ENCODE assay signal across 14 cellular contexts in the genomic region with DNA sequence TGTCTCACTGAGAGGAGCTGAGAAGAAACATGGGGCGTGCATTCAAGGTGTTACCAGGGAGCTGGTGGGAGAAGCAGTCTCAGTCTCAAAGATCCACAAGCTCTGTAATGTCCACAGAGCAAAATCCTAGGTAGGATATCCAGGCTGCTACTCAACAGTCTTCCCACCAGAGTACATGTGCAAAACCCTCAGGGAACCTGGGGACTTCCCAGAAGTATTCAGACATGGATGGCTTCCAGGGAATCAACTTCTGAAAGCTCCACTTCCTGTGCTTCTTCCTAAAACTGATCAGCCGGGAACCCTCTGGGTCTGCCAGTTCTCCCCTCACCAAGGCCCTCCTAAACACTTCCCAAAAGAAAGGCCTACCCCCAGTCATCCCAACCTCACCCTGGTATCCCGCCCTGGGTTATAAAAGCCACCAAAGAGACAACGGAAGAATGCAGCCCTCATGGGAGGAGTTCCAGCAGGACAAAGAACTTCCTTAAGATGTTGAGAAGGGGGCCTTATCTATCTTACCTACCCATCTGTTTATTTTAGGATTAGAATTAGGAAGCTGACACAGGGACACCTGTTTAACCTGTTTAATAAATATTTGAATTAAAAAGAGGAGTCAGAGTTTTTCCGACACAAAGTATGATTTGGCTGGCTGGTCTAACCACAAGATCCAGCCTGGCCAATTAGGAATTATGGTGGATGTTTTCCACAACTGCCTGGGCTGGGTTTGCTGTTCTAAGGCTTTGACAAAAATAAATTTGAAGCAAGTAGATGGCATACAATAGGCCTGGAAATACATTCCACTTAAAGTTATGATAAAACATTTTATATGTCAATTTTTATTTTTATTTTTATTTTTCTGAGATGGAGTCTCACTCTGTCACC. TPM values are rescaled to one million over a fixed set of nuclear protein-coding genes. Genes with fewer than 3 reads are reported as not detected.
DNase-seq lines count a peak whose midpoint lies in the region; ATAC-seq and TF ChIP-seq lines count a peak whose summit lies in the region.
"Had no signal": no experiment of that assay in that cellular context is flagged by ENCODE, and none has a peak within 500 bp of the region (broad histone marks: within the 10 kb centered on the region; RNA-seq: fewer than 3 reads in every experiment).

No MANE protein-coding gene starts in this region.

- peaks cover 32% of the 10 kb centered on the region for H3K4me1 ChIP-seq in IMR-90 (ENCODE audit: control insufficient read depth, insufficient read depth, low read length)
- peaks cover 48% of the 10 kb centered on the region for H3K4me1 ChIP-seq in mesodermal cell (ENCODE audit: control insufficient read depth, insufficient read depth, low read length, poor library complexity, severe bottlenecking)
- H3K4me1 ChIP-seq in A673 (ENCODE audit: insufficient read depth, low read length, poor library complexity, severe bottlenecking): peaks cover 48% of the 10 kb centered on the region

- no peak for TF ChIP-seq POLR2A in IMR-90 (IDR thresholded peaks at IDR 0.05; ENCODE audit: low read depth, low read length)

- H2BK15ac ChIP-seq in IMR-90 (ENCODE audit: low read depth, low read length): peak overlapping the region; percentile 4; the same call in 1 of the 3 replicates

- no peak overlapping the region for H2BK5ac ChIP-seq in IMR-90 (ENCODE audit: low read depth, low read length, poor library complexity, severe bottlenecking)

- H3K4ac ChIP-seq in IMR-90 (ENCODE audit: low read depth, low read length): peak overlapping the region; percentile 61

- H3K36me3 Mint-ChIP-seq in activated naive CD8-positive, alpha-beta T cell treated with anti-CD3 and anti-CD28 coated beads for 36 hours: no peaks in the 10 kb centered on the region
- H3K36me3 Mint-ChIP-seq: activated naive CD8-positive, alpha-beta T cell; naive thymus-derived CD8-positive, alpha-beta T cell had no signal

- peak overlapping the region; percentile 72 for H4K5ac ChIP-seq in IMR-90 (ENCODE audit: low read depth, low read length)

- H3K9ac ChIP-seq in IMR-90 (ENCODE audit: low read depth, low read length): no peak overlapping the region

- H3K9me3 ChIP-seq in IMR-90 (ENCODE audit: control insufficient read depth, insufficient read depth, low read length): no peaks in the 10 kb centered on the region
- no peaks in the 10 kb centered on the region for H3K9me3 ChIP-seq in mesodermal cell (ENCODE audit: control insufficient read depth, low read length)
- H3K9me3 ChIP-seq in A673 (ENCODE audit: low read depth, low read length, poor library complexity, severe bottlenecking): no peaks in the 10 kb centered on the region
- H3K9me3 ChIP-seq: BE2C had no signal

- no peak for TF ChIP-seq RAD21 in IMR-90 (IDR thresholded peaks at IDR 0.05; ENCODE audit: low read length)

- no peak overlapping the region for H3K27ac Mint-ChIP-seq in activated naive CD8-positive, alpha-beta T cell treated with anti-CD3 and anti-CD28 coated beads for 36 hours
- H3K27ac Mint-ChIP-seq: activated naive CD8-positive, alpha-beta T cell; naive thymus-derived CD8-positive, alpha-beta T cell had no signal

- BruUV-seq in IMR-90 (replicated peaks; lab: Mats Ljungman, UMichigan): no TSS peak
- no TSS peak for BruUV-seq in A673 (replicated peaks; lab: Mats Ljungman, UMichigan)

- H2AK9ac ChIP-seq in IMR-90 (replicated peaks; ENCODE audit: low read depth, low read length, poor library complexity): peak overlapping the region; percentile 80

- 0 out of 2 replicates have a peak overlapping the region, but pooled peaks have one; percentile 31 for H3K23ac ChIP-seq in IMR-90 (ENCODE audit: low read depth, low read length)

- 0 out of 2 replicates have a peak overlapping the region, but pooled peaks have one; percentile 12 for H4K91ac ChIP-seq in IMR-90 (ENCODE audit: insufficient read depth, low read depth, low read length)

- dilution Hi-C loops in IMR-90 (cut with HindIII; ENCODE audit: low sequenced_read_pairs, unreplicated experiment): no loop called here

- H3K27me3 ChIP-seq in IMR-90 (ENCODE audit: control insufficient read depth, insufficient read depth, low read length) (no peaks in the 10 kb centered on the region), A673 (replicated peaks; ENCODE audit: insufficient read depth, low read depth, low read length, poor library complexity) (no peaks in the 10 kb centered on the region)
- H3K27me3 ChIP-seq: BE2C had no signal

- peak overlapping the region in 1 of 2 experiments; percentile 65; a peak in 1 of 4 replicates for H4K8ac ChIP-seq in IMR-90 (ENCODE audit: low read depth in 2 of 2, low read length in 2 of 2)

- TF ChIP-seq CTCF in 22Rv1 (IDR thresholded peaks at IDR 0.05) (no peak), IMR-90 (conservative IDR thresholded peaks at IDR 0.05; ENCODE audit: low read depth, low read length) (no peak), A673 (conservative IDR thresholded peaks at IDR 0.05; ENCODE audit: low read depth, low read length) (no peak)

- H3K18ac ChIP-seq in IMR-90 (ENCODE audit: low read depth, low read length): peak overlapping the region; percentile 63; the same call in 1 of the 2 replicates

- no peak overlapping the region for H3K4me3 Mint-ChIP-seq in activated naive CD8-positive, alpha-beta T cell treated with anti-CD3 and anti-CD28 coated beads for 36 hours
- H3K4me3 Mint-ChIP-seq: activated naive CD8-positive, alpha-beta T cell; naive thymus-derived CD8-positive, alpha-beta T cell had no signal

- H3K4me3 ChIP-seq in IMR-90 (ENCODE audit: insufficient read depth, low read depth, low read length) (no peak overlapping the region), mesodermal cell (ENCODE audit: extremely low read depth, insufficient read depth, low read length, poor library complexity, severe bottlenecking) (no peak overlapping the region), A673 (ENCODE audit: low read depth, low read length, poor library complexity, severe bottlenecking) (no peak overlapping the region)

- H3K36me3 ChIP-seq in IMR-90 (ENCODE audit: control insufficient read depth, insufficient read depth, low read length): peaks cover 4% of the 10 kb centered on the region; the same call in 1 of the 2 replicates
- no peaks in the 10 kb centered on the region for H3K36me3 ChIP-seq in mesodermal cell (ENCODE audit: control insufficient read depth, insufficient read depth, low read length)
- H3K36me3 ChIP-seq in A673 (ENCODE audit: insufficient read depth, low read length, poor library complexity, severe bottlenecking): no peaks in the 10 kb centered on the region
- H3K36me3 ChIP-seq: BE2C had no signal

- peaks cover 11% of the 10 kb centered on the region; the same call in 1 of the 2 replicates for H4K20me1 ChIP-seq in IMR-90 (ENCODE audit: insufficient read depth, low read length)

- WGBS in IMR-90 (ENCODE audit: extremely low coverage in 2 of 2, insufficient read length in 1 of 2), 2 experiments: 0% methylated on average over 1 of the region's 5 CpGs; no CpG with 5 or more reads in 1 of the 2 experiments
- WGBS in mesodermal cell (ENCODE audit: insufficient coverage in 2 of 2), 2 experiments: 83 to 100% methylated on average over 1 to 3 of the region's 5 CpGs

- no peaks in the 10 kb centered on the region for H3K27me3 Mint-ChIP-seq in activated naive CD8-positive, alpha-beta T cell treated with anti-CD3 and anti-CD28 coated beads for 36 hours
- H3K27me3 Mint-ChIP-seq: activated naive CD8-positive, alpha-beta T cell had no signal

- no peak overlapping the region for H3K4me2 ChIP-seq in IMR-90 (ENCODE audit: low read depth, low read length)

- H3K9me3 Mint-ChIP-seq in activated naive CD8-positive, alpha-beta T cell treated with anti-CD3 and anti-CD28 coated beads for 36 hours: no peaks in the 10 kb centered on the region
- H3K9me3 Mint-ChIP-seq: naive thymus-derived CD8-positive, alpha-beta T cell had no signal

- 0 out of 2 replicates have a peak overlapping the region, but pooled peaks have one; percentile 28 for H2BK20ac ChIP-seq in IMR-90 (ENCODE audit: low read depth, low read length)

- H3K79me1 ChIP-seq in IMR-90 (ENCODE audit: low read depth in 1 of 2, low read length in 2 of 2): peaks cover 61 to 91% of the 10 kb centered on the region in 2 experiments

- peak overlapping the region; percentile 74 for H3K14ac ChIP-seq in IMR-90 (replicated peaks; ENCODE audit: low read depth, low read length)

- H2BK120ac ChIP-seq in IMR-90 (ENCODE audit: low read depth, low read length): peak overlapping the region; percentile 63

- CTCF ChIA-PET in IMR-90 (lab: Yijun Ruan, JAX): interaction anchor here (1.0 kb wide), 1 partner anchor 37 kb away, joined by 3 read pairs; the partner anchor contains the start of gene CUEDC1
- CTCF ChIA-PET in A673 (lab: Charles Lee): interaction anchor here (0.5 kb wide), 1 partner anchor 14 kb away, joined by 7 read pairs; no protein-coding TSS in a partner anchor

- peak overlapping the region; percentile 52 for H2AK5ac ChIP-seq in IMR-90 (ENCODE audit: low read depth, low read length)

- POLR2A ChIA-PET in IMR-90 (lab: Charles Lee; ENCODE audit: unreplicated experiment): interaction anchor here (0.7 to 1.1 kb wide), 2 partner anchors 20 to 68 kb away, joined by 3 read pairs; no protein-coding TSS in a partner anchor
- POLR2A ChIA-PET in A673 (lab: Charles Lee; ENCODE audit: low non-redundant PET): no interaction called here

- in situ Hi-C loops in IMR-90 (cut with MboI; ENCODE audit: low sequenced_read_pairs): no loop called here

- peaks cover 25% of the 10 kb centered on the region for H3K9me1 ChIP-seq in IMR-90 (ENCODE audit: insufficient read depth, low read length)

- H3K27ac ChIP-seq in 22Rv1: peak overlapping the region; percentile 44
- no peak overlapping the region; the same call in 1 of the 2 replicates for H3K27ac ChIP-seq in IMR-90 (ENCODE audit: insufficient read depth, low read length)
- peak overlapping the region; percentile 95 for H3K27ac ChIP-seq in cingulate gyrus (ENCODE audit: low read depth, low read length)
- H3K27ac ChIP-seq in mesodermal cell (ENCODE audit: low read depth, low read length, severe bottlenecking): peak overlapping the region; percentile 67
- no peak overlapping the region for H3K27ac ChIP-seq in A673 (ENCODE audit: low read depth, low read length, poor library complexity, severe bottlenecking)

- no peaks in the 10 kb centered on the region for H3K4me1 Mint-ChIP-seq in activated naive CD8-positive, alpha-beta T cell treated with anti-CD3 and anti-CD28 coated beads for 36 hours
- H3K4me1 Mint-ChIP-seq: naive thymus-derived CD8-positive, alpha-beta T cell had no signal

- DNase-seq in IMR-90 (peak; percentile 80), foreskin melanocyte (no peak), NCI-H1105 (lab: John Stamatoyannopoulos, UW) (no peak), A673 (ENCODE audit: low spot score) (no peak)
- DNase-seq in activated naive CD8-positive, alpha-beta T cell treated with anti-CD3 and anti-CD28 coated beads for 36 hours: no peak
- DNase-seq: activated CD4-positive, CD25-positive, alpha-beta regulatory T cell; BE2C; glutamatergic neuron; naive thymus-derived CD8-positive, alpha-beta T cell; stimulated activated CD4-positive, alpha-beta T cell treated with anti-CD3 and anti-CD28 coated beads, Interleukin-4, amount 100 ng/mL, for 4 hours had no signal

- H2AFZ ChIP-seq in IMR-90 (replicated peaks; ENCODE audit: low read length, poor library complexity): peak overlapping the region; percentile 68

- no peak overlapping the region for H3K56ac ChIP-seq in IMR-90 (ENCODE audit: extremely low read depth, insufficient read depth, low read length)

- intact Hi-C loops in IMR-90 (cut with micrococcal nuclease) (no loop called here), A673 (cut with micrococcal nuclease; ENCODE audit: unreplicated experiment) (no loop called here)

- peak; percentile 11; the same call in 1 of the 2 replicates for ATAC-seq in IMR-90 (ENCODE audit: low read depth)
- ATAC-seq: naive thymus-derived CD8-positive, alpha-beta T cell had no signal

RNA-seq across cellular contexts. Expression of gene CUEDC1, which starts 37.0 kb away (rescaled TPM):
- total RNA-seq in IMR-90 (2012; rRNA removed) (4.1 and 4.2 TPM in 2 replicates), A673 (2021) (53.5 and 55.6 TPM in 2 replicates)
- 21.2 and 22.6 TPM in 2 replicates for polyA plus RNA-seq in IMR-90 (2012; rRNA removed)
- 16.0 and 18.8 TPM in 2 replicates for polyA plus RNA-seq in IMR-90 (2012; cell fraction: cytosol; rRNA removed)
- polyA plus RNA-seq in IMR-90 (2012; cell fraction: nucleus; rRNA removed; ENCODE audit: low replicate concordance): 69.3 and 81.4 TPM in 2 replicates
- 17.0 TPM for polyA plus RNA-seq in mesodermal cell (2013, experiment 1 of 2)
- polyA plus RNA-seq in mesodermal cell (2013, experiment 2 of 2): 17.3 TPM
- total RNA-seq in activated naive CD8-positive, alpha-beta T cell treated with anti-CD3 and anti-CD28 coated beads for 36 hours: under 1 TPM; 0.14 to 0.18 TPM
- polyA plus RNA-seq: naive thymus-derived CD8-positive, alpha-beta T cell had no signal

Comparison
In these comparisons a context has a peak if more than half of its experiments do, and no peak if none do; other contexts are left out.
1. H3K27ac ChIP-seq: peak in 22Rv1 (single experiment), cingulate gyrus (single experiment) and mesodermal cell (single experiment); none in IMR-90 (single experiment) and A673 (single experiment).
2. RNA of gene CUEDC1, which starts 37.0 kb away (total RNA-seq): 53.5 to 55.6 TPM in A673; 4.1 to 4.2 TPM in IMR-90 and 0.14 to 0.18 TPM in activated naive CD8-positive, alpha-beta T cell treated with anti-CD3 and anti-CD28 coated beads for 36 hours; every median in the first group is over 10 times any median in the second.